Comparison of ENCODE assay signal across 2 cellular contexts in the genomic region with DNA sequence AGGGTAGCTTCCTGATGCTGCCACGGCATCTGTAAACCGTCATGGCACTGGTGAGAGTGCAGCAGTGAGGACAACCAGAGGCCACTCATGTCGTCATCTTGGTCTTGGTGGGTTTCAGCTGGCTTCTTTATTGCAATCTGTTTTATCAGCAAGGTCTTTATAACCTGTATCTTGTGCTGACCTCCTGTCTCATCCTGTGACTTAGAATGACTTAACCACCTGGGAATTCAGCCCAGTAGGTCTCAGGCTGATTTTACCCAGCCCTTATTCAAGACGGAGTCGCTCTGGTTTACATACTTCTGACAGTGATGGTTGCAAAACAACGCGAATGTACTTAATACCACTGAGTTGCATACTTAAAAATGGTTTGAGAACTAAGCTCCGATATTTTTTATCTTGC.
TF ChIP-seq lines count a peak whose summit lies in the region.

No MANE protein-coding gene starts in this region.

TF ChIP-seq in HepG2, 621 proteins besides CTCF, POLR2A, EP300 and RAD21:
- no peak for TF ChIP-seq NPAS2 (CRISPR knock-in tag; IDR thresholded peaks at IDR 0.05; ENCODE audit: borderline replicate concordance)
- TF ChIP-seq SATB2 (CRISPR knock-in tag; IDR thresholded peaks at IDR 0.05) = no peak
- no peak for TF ChIP-seq ZNF121 (CRISPR knock-in tag; IDR thresholded peaks at IDR 0.05)
- TF ChIP-seq, protein P1, sequence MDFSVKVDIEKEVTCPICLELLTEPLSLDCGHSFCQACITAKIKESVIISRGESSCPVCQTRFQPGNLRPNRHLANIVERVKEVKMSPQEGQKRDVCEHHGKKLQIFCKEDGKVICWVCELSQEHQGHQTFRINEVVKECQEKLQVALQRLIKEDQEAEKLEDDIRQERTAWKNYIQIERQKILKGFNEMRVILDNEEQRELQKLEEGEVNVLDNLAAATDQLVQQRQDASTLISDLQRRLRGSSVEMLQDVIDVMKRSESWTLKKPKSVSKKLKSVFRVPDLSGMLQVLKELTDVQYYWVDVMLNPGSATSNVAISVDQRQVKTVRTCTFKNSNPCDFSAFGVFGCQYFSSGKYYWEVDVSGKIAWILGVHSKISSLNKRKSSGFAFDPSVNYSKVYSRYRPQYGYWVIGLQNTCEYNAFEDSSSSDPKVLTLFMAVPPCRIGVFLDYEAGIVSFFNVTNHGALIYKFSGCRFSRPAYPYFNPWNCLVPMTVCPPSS (IDR thresholded peaks at IDR 0.05) = no peak
- no peak for TF ChIP-seq NCOR1 (IDR thresholded peaks at IDR 0.05; ENCODE audit: borderline replicate concordance, low read length)
- no peak for TF ChIP-seq PAWR (CRISPR knock-in tag; IDR thresholded peaks at IDR 0.05; ENCODE audit: borderline replicate concordance)
- no peak for TF ChIP-seq GTF2F1 (IDR thresholded peaks at IDR 0.05; ENCODE audit: low read length)
- TF ChIP-seq HNF4G (IDR thresholded peaks at IDR 0.05; ENCODE audit: borderline replicate concordance, low read depth, low read length) = no peak
- no peak for TF ChIP-seq HNF4G (CRISPR knock-in tag; IDR thresholded peaks at IDR 0.05; ENCODE audit: borderline replicate concordance, low read depth)
- TF ChIP-seq REXO4 (CRISPR knock-in tag; IDR thresholded peaks at IDR 0.05; ENCODE audit: borderline replicate concordance) = no peak
- TF ChIP-seq ZNF792 (CRISPR knock-in tag; IDR thresholded peaks at IDR 0.05) = no peak

TF ChIP-seq in K562, 482 proteins besides CTCF, POLR2A, EP300 and RAD21:
- TF ChIP-seq SRSF9 (IDR thresholded peaks at IDR 0.05; ENCODE audit: borderline replicate concordance, low read depth, low read length) (no peak), ATF7 (IDR thresholded peaks at IDR 0.05) (peak; percentile 57), ESRRA (IDR thresholded peaks at IDR 0.05; ENCODE audit: borderline replicate concordance, low read depth) (peak; percentile 41; the same call in 1 of the 2 replicates), NR2F6 (CRISPR knock-in tag; IDR thresholded peaks at IDR 0.05) (no peak), CREBBP (IDR thresholded peaks at IDR 0.05; ENCODE audit: low read depth, low read length) (no peak), SMARCC2 (IDR thresholded peaks at IDR 0.05; ENCODE audit: low read depth) (no peak), ZNF212 (CRISPR knock-in tag; IDR thresholded peaks at IDR 0.05) (no peak), CXXC5 (CRISPR knock-in tag; IDR thresholded peaks at IDR 0.05) (no peak), SETDB1 (IDR thresholded peaks at IDR 0.05; ENCODE audit: low read length) (no peak)
- TF ChIP-seq, protein P2, sequence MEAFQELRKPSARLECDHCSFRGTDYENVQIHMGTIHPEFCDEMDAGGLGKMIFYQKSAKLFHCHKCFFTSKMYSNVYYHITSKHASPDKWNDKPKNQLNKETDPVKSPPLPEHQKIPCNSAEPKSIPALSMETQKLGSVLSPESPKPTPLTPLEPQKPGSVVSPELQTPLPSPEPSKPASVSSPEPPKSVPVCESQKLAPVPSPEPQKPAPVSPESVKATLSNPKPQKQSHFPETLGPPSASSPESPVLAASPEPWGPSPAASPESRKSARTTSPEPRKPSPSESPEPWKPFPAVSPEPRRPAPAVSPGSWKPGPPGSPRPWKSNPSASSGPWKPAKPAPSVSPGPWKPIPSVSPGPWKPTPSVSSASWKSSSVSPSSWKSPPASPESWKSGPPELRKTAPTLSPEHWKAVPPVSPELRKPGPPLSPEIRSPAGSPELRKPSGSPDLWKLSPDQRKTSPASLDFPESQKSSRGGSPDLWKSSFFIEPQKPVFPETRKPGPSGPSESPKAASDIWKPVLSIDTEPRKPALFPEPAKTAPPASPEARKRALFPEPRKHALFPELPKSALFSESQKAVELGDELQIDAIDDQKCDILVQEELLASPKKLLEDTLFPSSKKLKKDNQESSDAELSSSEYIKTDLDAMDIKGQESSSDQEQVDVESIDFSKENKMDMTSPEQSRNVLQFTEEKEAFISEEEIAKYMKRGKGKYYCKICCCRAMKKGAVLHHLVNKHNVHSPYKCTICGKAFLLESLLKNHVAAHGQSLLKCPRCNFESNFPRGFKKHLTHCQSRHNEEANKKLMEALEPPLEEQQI (IDR thresholded peaks at IDR 0.05) = no peak
TF ChIP-seq in K562: peak in this region for 2.
